In genomic region chr10:79981673-79982485, GRCh38 we compare ENCODE assay signal across 8 cellular contexts. TPM values are rescaled to one million over a fixed set of nuclear protein-coding genes. Genes with fewer than 3 reads are reported as not detected.
DNase-seq lines count a peak whose midpoint lies in the region; ATAC-seq and TF ChIP-seq lines count a peak whose summit lies in the region.

No MANE protein-coding gene starts in this region.

- TF ChIP-seq CTCF in HL-60 (IDR thresholded peaks at IDR 0.05; ENCODE audit: insufficient read depth, low read length) (no peak), Peyer's patch (IDR thresholded peaks at IDR 0.05) (no peak), choroid plexus epithelial cell (conservative IDR thresholded peaks at IDR 0.05; ENCODE audit: low read depth, low read length) (peak; percentile 2)

- H3K4me1 Mint-ChIP-seq in stimulated activated naive B cell treated with anti-CD40 and anti-IgM and Interleukin-4, amounts not matched to agents 10 μg/mL and 1 μg/mL and 100 μg/mL, for 72 hours = peaks cover 13 to 42% of the 10 kb centered on the region in 2 donors

- H3K36me3 ChIP-seq in Peyer's patch = no peaks in the 10 kb centered on the region

- H3K27ac Mint-ChIP-seq in stimulated activated naive B cell treated with anti-CD40 and anti-IgM and Interleukin-4, amounts not matched to agents 10 μg/mL and 1 μg/mL and 100 μg/mL, for 72 hours = no peak overlapping the region

- H3K9me3 Mint-ChIP-seq in stimulated activated naive B cell treated with anti-CD40 and anti-IgM and Interleukin-4, amounts not matched to agents 10 μg/mL and 1 μg/mL and 100 μg/mL, for 72 hours = peaks cover under 1 to 3% of the 10 kb centered on the region in 2 donors

- peak overlapping the region; percentile 61 for H3K4me3 ChIP-seq in HL-60 (replicated peaks; ENCODE audit: insufficient read depth, low read length)
- H3K4me3 ChIP-seq in Peyer's patch = peak overlapping the region; percentile 28 to 68 (median 51)
- peak overlapping the region; percentile 52 for H3K4me3 ChIP-seq in choroid plexus epithelial cell (ENCODE audit: low read depth, low read length)

- TF ChIP-seq POLR2A in Peyer's patch (IDR thresholded peaks at IDR 0.05) = no peak

- H3K27me3 ChIP-seq in HL-60 (ENCODE audit: insufficient read depth, poor library complexity, severe bottlenecking) = peaks cover 3% of the 10 kb centered on the region
- H3K27me3 ChIP-seq in Peyer's patch = no peaks in the 10 kb centered on the region

- peaks cover 0 to 21% (median 2%) of the 10 kb centered on the region in 4 donors for H3K4me1 ChIP-seq in Peyer's patch

- H3K9me3 ChIP-seq in Peyer's patch = no peaks in the 10 kb centered on the region

- peaks cover 77 to 87% of the 10 kb centered on the region in 2 donors for H3K27me3 Mint-ChIP-seq in stimulated activated naive B cell treated with anti-CD40 and anti-IgM and Interleukin-4, amounts not matched to agents 10 μg/mL and 1 μg/mL and 100 μg/mL, for 72 hours

- peak overlapping the region; percentile 82 to 88 for H3K4me3 Mint-ChIP-seq in stimulated activated naive B cell treated with anti-CD40 and anti-IgM and Interleukin-4, amounts not matched to agents 10 μg/mL and 1 μg/mL and 100 μg/mL, for 72 hours

- DNase-seq in CD1c-positive myeloid dendritic cell (ENCODE audit: extremely low spot score) (peak; percentile 69), HL-60 (ENCODE audit: low read depth in 1 of 2, low spot score in 1 of 2) (peak; percentile 38 to 67), Peyer's patch (peak in 1 of 3 donors; percentile 57), choroid plexus epithelial cell (ENCODE audit: low read depth) (peak; percentile 11), left kidney (ENCODE audit: low read depth, low spot score) (peak; percentile 85), activated gamma-delta T cell treated with Interleukin-2 at 50 U/mL for 16 hours (no peak)
- no peak for DNase-seq in stimulated activated naive B cell treated with anti-CD40 and anti-IgM and Interleukin-4, amounts not matched to agents 10 μg/mL and 1 μg/mL and 100 μg/mL, for 72 hours

- H3K27ac ChIP-seq in HL-60 (replicated peaks) = peak overlapping the region; percentile 39
- peak overlapping the region in 3 of 4 donors; percentile 6 to 76 (median 42) for H3K27ac ChIP-seq in Peyer's patch

- peaks cover 1 to 10% of the 10 kb centered on the region in 2 donors for H3K36me3 Mint-ChIP-seq in stimulated activated naive B cell treated with anti-CD40 and anti-IgM and Interleukin-4, amounts not matched to agents 10 μg/mL and 1 μg/mL and 100 μg/mL, for 72 hours

- ATAC-seq in stimulated activated naive B cell treated with anti-CD40 and anti-IgM and Interleukin-4, amounts not matched to agents 10 μg/mL and 1 μg/mL and 100 μg/mL, for 72 hours (replicated peaks) = peak; percentile 61 to 71
- ATAC-seq in GM21367 (IDR thresholded peaks at IDR 0.05; ENCODE audit: unreplicated experiment) = no peak

RNA-seq across cellular contexts. Expression of gene SFTPD, which starts 33.0 kb away (rescaled TPM):
- not detected for total RNA-seq in Peyer's patch

Comparison
In these comparisons a context has a peak if more than half of its experiments do, and no peak if none do; other contexts are left out.
1. DNase-seq: peak in CD1c-positive myeloid dendritic cell (single experiment), HL-60 (2 of 2), choroid plexus epithelial cell (single experiment) and left kidney (single experiment); none in stimulated activated naive B cell treated with anti-CD40 and anti-IgM and Interleukin-4, amounts not matched to agents 10 μg/mL and 1 μg/mL and 100 μg/mL, for 72 hours (single experiment) and activated gamma-delta T cell treated with Interleukin-2 at 50 U/mL for 16 hours (single experiment).
2. Peak in every context shown above with its lines, with median percentiles within 50 percentile points of each other: H3K4me3 ChIP-seq.